Comparison of ENCODE assay signal across 9 cellular contexts in genomic region chr1:32684167-32684811, GRCh38. TPM values are rescaled to one million over a fixed set of nuclear protein-coding genes. Genes with fewer than 3 reads are reported as not detected.
A peak's percentile ranks its signal among the peaks of the same experiment; 100 is the strongest.
DNase-seq lines count a peak whose midpoint lies in the region; ATAC-seq and TF ChIP-seq lines count a peak whose summit lies in the region.
"Had no signal": no experiment of that assay in that cellular context is flagged by ENCODE, and none has a peak within 500 bp of the region (broad histone marks: within the 10 kb centered on the region; RNA-seq: fewer than 3 reads in every experiment).

No MANE protein-coding gene starts in this region.

- no peaks in the 10 kb centered on the region for H3K27me3 ChIP-seq in suprapubic skin

- no peak for TF ChIP-seq EP300 in suprapubic skin (IDR thresholded peaks at IDR 0.05)

- H3K36me3 ChIP-seq in suprapubic skin = peaks cover 47% of the 10 kb centered on the region

- TF ChIP-seq POLR2A in suprapubic skin (IDR thresholded peaks at IDR 0.05) = no peak

- H3K9me3 ChIP-seq in suprapubic skin = no peaks in the 10 kb centered on the region

- WGBS in suprapubic skin = 37% methylated on average over 2 of the region's 2 CpGs

- peaks cover 20% of the 10 kb centered on the region for H3K4me1 ChIP-seq in suprapubic skin

- no peak for ATAC-seq in HG02759 (IDR thresholded peaks at IDR 0.05; ENCODE audit: unreplicated experiment)
- ATAC-seq in GM19467 (IDR thresholded peaks at IDR 0.05; ENCODE audit: unreplicated experiment) = no peak

- no peak overlapping the region for H3K4me3 ChIP-seq in LNCaP clone FGC (ENCODE audit: low read depth, low read length)
- H3K4me3 ChIP-seq in cardiac fibroblast (replicated peaks in 1 of 2; ENCODE audit: low read depth in 2 of 2, low read length in 2 of 2) = no peak overlapping the region
- H3K4me3 ChIP-seq in suprapubic skin = no peak overlapping the region

- peak overlapping the region; percentile 46 for H3K27ac ChIP-seq in suprapubic skin

- TF ChIP-seq CTCF in LNCaP clone FGC (IDR thresholded peaks at IDR 0.05; ENCODE audit: control insufficient read depth, extremely low read depth, insufficient read depth) (no peak), cardiac fibroblast (IDR thresholded peaks at IDR 0.05; ENCODE audit: low read depth, low read length) (no peak), suprapubic skin (IDR thresholded peaks at IDR 0.05) (no peak)

- DNase-seq in LNCaP clone FGC (ENCODE audit: low read depth) = peak; percentile 56
- DNase-seq in cardiac fibroblast (ENCODE audit: low read depth in 2 of 2) = peak; percentile 80 to 89
- DNase-seq in left kidney (ENCODE audit: low read depth, low spot score) = peak; percentile 14
- DNase-seq in suprapubic skin (ENCODE audit: low spot score in 2 of 2) = peak in 1 of 2 donors; percentile 42
- DNase-seq in SIG-M5 treated with dmso at 0.1 percent for 504 hours (lab: John Stamatoyannopoulos, UW; ENCODE audit: unreplicated experiment) = no peak
- DNase-seq: occipital lobe had no signal

RNA-seq across cellular contexts. Expression of gene SYNC, which starts 18.3 kb away (rescaled TPM):
- total RNA-seq in suprapubic skin = 10 to 100 TPM in 1 of 4 donors, 1 to 10 TPM in 3; 7.4 to 11.4 (median 8.3) TPM
- total RNA-seq: activated CD8-positive, alpha-beta memory T cell treated with anti-CD3 and anti-CD28 coated beads for 36 hours had no signal

RNA-seq across cellular contexts. Expression of gene RBBP4, which starts 33.3 kb away (rescaled TPM):
- 100 to 1,000 TPM in 1 of 4 donors, 10 to 100 TPM in 3; 80.5 to 121 (median 90.5) TPM for total RNA-seq in suprapubic skin

RNA-seq across cellular contexts. Expression of gene ZBTB8OS, which starts 33.9 kb away (rescaled TPM):
- total RNA-seq in suprapubic skin = 10 to 100 TPM; 19.2 to 29.9 (median 24.0) TPM
